ENCODE assay signal across 8 cellular contexts in genomic region chr6:143060354-143060805, GRCh38. TPM values are rescaled to one million over a fixed set of nuclear protein-coding genes. Genes with fewer than 3 reads are reported as not detected.
DNase-seq lines count a peak whose midpoint lies in the region; ATAC-seq and TF ChIP-seq lines count a peak whose summit lies in the region.

No MANE protein-coding gene starts in this region.

- H3K4me1 Mint-ChIP-seq in activated CD4-positive, alpha-beta memory T cell treated with anti-CD3 and anti-CD28 coated beads, Interleukin-2, amount 10 ng/mL, durations not matched to agents 7 days and 5 days: peaks cover 27% of the 10 kb centered on the region

- POLR2A ChIA-PET in AG04449 (lab: Yijun Ruan, JAX): no interaction called here
- POLR2A ChIA-PET in activated CD4-positive, alpha-beta memory T cell treated with anti-CD3 and anti-CD28 coated beads, Interleukin-2, amount 10 ng/mL, durations not matched to agents 7 days and 5 days (lab: Charles Lee): interaction anchor here (0.7 to 1.6 kb wide), 4 partner anchors 37 to 515 kb away, joined by 3 to 4 read pairs (median 4); no protein-coding TSS in a partner anchor

- H3K27ac ChIP-seq in lung (ENCODE audit: low read depth in 1 of 2, low read length in 1 of 2): peak overlapping the region; percentile 97 to 99

- H3K36me3 Mint-ChIP-seq in activated CD4-positive, alpha-beta memory T cell treated with anti-CD3 and anti-CD28 coated beads, Interleukin-2, amount 10 ng/mL, durations not matched to agents 7 days and 5 days (ENCODE audit: low read depth): peaks cover 3% of the 10 kb centered on the region

- H3K9me3 ChIP-seq in lung (ENCODE audit: control insufficient read depth in 2 of 2, insufficient read depth in 1 of 2, low read length in 1 of 2): no peaks in the 10 kb centered on the region

- peak overlapping the region; percentile 82 for H3K27ac Mint-ChIP-seq in activated CD4-positive, alpha-beta memory T cell treated with anti-CD3 and anti-CD28 coated beads, Interleukin-2, amount 10 ng/mL, durations not matched to agents 7 days and 5 days

- H3K9me3 Mint-ChIP-seq in activated CD4-positive, alpha-beta memory T cell treated with anti-CD3 and anti-CD28 coated beads, Interleukin-2, amount 10 ng/mL, durations not matched to agents 7 days and 5 days: no peaks in the 10 kb centered on the region

- CTCF ChIA-PET in AG04449 (lab: Yijun Ruan, JAX): interaction anchor here (0.8 to 1.0 kb wide), 2 partner anchors 219 to 366 kb away, joined by 3 read pairs; no protein-coding TSS in a partner anchor
- CTCF ChIA-PET in activated CD4-positive, alpha-beta memory T cell treated with anti-CD3 and anti-CD28 coated beads, Interleukin-2, amount 10 ng/mL, durations not matched to agents 7 days and 5 days (lab: Charles Lee): interaction anchor here (1.0 kb wide), 1 partner anchor 368 kb away, joined by 3 read pairs; no protein-coding TSS in a partner anchor

- H3K36me3 ChIP-seq in lung (ENCODE audit: control insufficient read depth in 2 of 2, insufficient read depth in 2 of 2, low read length in 2 of 2): no peaks in the 10 kb centered on the region

- ATAC-seq in GM18508 (IDR thresholded peaks at IDR 0.05; ENCODE audit: insufficient read depth, unreplicated experiment) (peak; percentile 53), HG03039 (IDR thresholded peaks at IDR 0.05; ENCODE audit: unreplicated experiment) (peak; percentile 66), lung (ENCODE audit: insufficient read depth, low FRiP score) (peak; percentile 89)

- no peaks in the 10 kb centered on the region for H3K27me3 ChIP-seq in lung (ENCODE audit: control insufficient read depth, insufficient read depth)

- H3K4me3 ChIP-seq in AG04449 (ENCODE audit: low read depth, low read length) (peak overlapping the region; percentile 77), lung (peak overlapping the region; percentile 92)

- TF ChIP-seq CTCF in AG04449 (IDR thresholded peaks at IDR 0.05; ENCODE audit: insufficient read depth, low read length, missing control alignments) (peak; percentile 11), lung (IDR thresholded peaks at IDR 0.05; ENCODE audit: control extremely low read depth, extremely low read depth) (no peak)

- no peaks in the 10 kb centered on the region for H3K27me3 Mint-ChIP-seq in activated CD4-positive, alpha-beta memory T cell treated with anti-CD3 and anti-CD28 coated beads, Interleukin-2, amount 10 ng/mL, durations not matched to agents 7 days and 5 days

- peak overlapping the region; percentile 86 for H3K4me3 Mint-ChIP-seq in activated CD4-positive, alpha-beta memory T cell treated with anti-CD3 and anti-CD28 coated beads, Interleukin-2, amount 10 ng/mL, durations not matched to agents 7 days and 5 days

- H3K4me1 ChIP-seq in lung (ENCODE audit: control insufficient read depth in 2 of 2, insufficient read depth in 2 of 2, low read length in 2 of 2): peaks cover 3 to 5% of the 10 kb centered on the region in 2 donors

- peak; percentile 28 for DNase-seq in AG04449 (ENCODE audit: low read depth, low spot score)
- peak; percentile 59 for DNase-seq in NCI-H345 treated with DMSO at 0.1 percent for 48 hours (lab: John Stamatoyannopoulos, UW; ENCODE audit: unreplicated experiment)
- DNase-seq in activated CD4-positive, alpha-beta memory T cell treated with anti-CD3 and anti-CD28 coated beads, Interleukin-2, amount 10 ng/mL, durations not matched to agents 7 days and 5 days: peak; percentile 80
- DNase-seq in ecto neural progenitor cell (ENCODE audit: low spot score): peak; percentile 88
- DNase-seq in lung (ENCODE audit: low spot score): peak; percentile 81
- peak; percentile 22 to 61 (median 46) for DNase-seq in stimulated activated CD4-positive, alpha-beta T cell treated with anti-CD3 and anti-CD28 coated beads, TNF-alpha, amount 100 ng/mL, for 24 hours (ENCODE audit: low read depth in 3 of 3)

- WGBS in lung, 2 donors: 0% methylated on average over 32 to 52 of the region's 52 CpGs

RNA-seq across cellular contexts. Expression of gene AIG1, which starts 0.3 kb away (rescaled TPM):
- total RNA-seq in activated CD4-positive, alpha-beta memory T cell treated with anti-CD3 and anti-CD28 coated beads, Interleukin-2, amount 10 ng/mL, durations not matched to agents 7 days and 5 days: 1 to 10 TPM; 8.4 to 9.9 TPM
- 10 to 100 TPM; 25.0 to 29.6 TPM for total RNA-seq in lung
- 10 to 100 TPM; 19.9 to 31.7 TPM for polyA plus RNA-seq in lung

Comparison
In these comparisons a context has a peak if more than half of its experiments do, and no peak if none do; other contexts are left out.
1. Peak in every context shown above with its lines: DNase-seq, ATAC-seq, H3K4me3 ChIP-seq and H3K27ac ChIP-seq.
2. DNase-seq: peak in every context shown above with its lines; median percentile 88 in ecto neural progenitor cell; 81 in lung; 80 in activated CD4-positive, alpha-beta memory T cell treated with anti-CD3 and anti-CD28 coated beads, Interleukin-2, amount 10 ng/mL, durations not matched to agents 7 days and 5 days; 59 in NCI-H345 treated with DMSO at 0.1 percent for 48 hours; 46 in stimulated activated CD4-positive, alpha-beta T cell treated with anti-CD3 and anti-CD28 coated beads, TNF-alpha, amount 100 ng/mL, for 24 hours; 28 in AG04449.